ENCODE assay signal across 22 cellular contexts in genomic region chr6:14143305-14143704, GRCh38. TPM values are rescaled to one million over a fixed set of nuclear protein-coding genes. Genes with fewer than 3 reads are reported as not detected.
DNase-seq lines count a peak whose midpoint lies in the region; ATAC-seq, FAIRE-seq and TF ChIP-seq lines count a peak whose summit lies in the region.
"Had no signal": no experiment of that assay in that cellular context is flagged by ENCODE, and none has a peak within 500 bp of the region (broad histone marks: within the 10 kb centered on the region; RNA-seq: fewer than 3 reads in every experiment).

No MANE protein-coding gene starts in this region.

- H3K4me2 ChIP-seq in HepG2 (ENCODE audit: low read depth, low read length): no peak overlapping the region
- no peak overlapping the region for H3K4me2 ChIP-seq in H1 (ENCODE audit: insufficient read depth in 1 of 2, low read depth in 2 of 2, low read length in 2 of 2)
- no peak overlapping the region for H3K4me2 ChIP-seq in neuronal stem cell (ENCODE audit: insufficient read depth, low read length, poor library complexity, severe bottlenecking)
- H3K4me2 ChIP-seq: A549 had no signal

- H3K14ac ChIP-seq in H1 (ENCODE audit: insufficient read length) (no peak overlapping the region), neuronal stem cell (ENCODE audit: low read length) (no peak overlapping the region)

- peaks cover 57% of the 10 kb centered on the region for H3K36me3 Mint-ChIP-seq in activated B cell treated with CpG ODN at 0.5 μM for 24 hours (ENCODE audit: low read depth)
- H3K36me3 Mint-ChIP-seq: CD4-positive, alpha-beta memory T cell had no signal

- no peak overlapping the region for H3K4ac ChIP-seq in H1 (replicated peaks; ENCODE audit: insufficient read length, low read depth, low read length)
- no peak overlapping the region for H3K4ac ChIP-seq in neuronal stem cell (ENCODE audit: low read length)

- in situ Hi-C loops in HepG2 (cut with HindIII; ENCODE audit: extremely low pct_ligation_motif_present, low pct_unique_long_range_greater_than_20kb): loop anchor here (5.0 kb wide), 1 partner anchor 236 kb away; no protein-coding TSS in a partner anchor

- no peak overlapping the region for H2BK120ac ChIP-seq in H1 (replicated peaks; ENCODE audit: low read depth, low read length)
- H2BK120ac ChIP-seq in neuronal stem cell (ENCODE audit: low read depth, low read length): no peak overlapping the region

- intact Hi-C loops in HepG2 (cut with micrococcal nuclease; ENCODE audit: unreplicated experiment) (no loop called here), right lobe of liver (cut with DNase I) (loop anchor here in 1 of 2 donors (10.0 kb wide), 1 partner anchor 239 kb away; no protein-coding TSS in a partner anchor), activated B cell treated with CpG ODN at 0.5 μM for 24 hours (cut with micrococcal nuclease) (loop anchor here (2.0 to 5.0 kb wide), 2 partner anchors 21 to 1479 kb away; no protein-coding TSS in a partner anchor)

- H3K9me3 ChIP-seq in HepG2 (ENCODE audit: low read length) (no peaks in the 10 kb centered on the region), right lobe of liver (no peaks in the 10 kb centered on the region), H1 (ENCODE audit: insufficient read depth in 2 of 2, low read depth in 1 of 2, low read length in 1 of 2) (no peaks in the 10 kb centered on the region), neuronal stem cell (replicated peaks in 1 of 2; ENCODE audit: control insufficient read depth in 2 of 2, insufficient read depth in 1 of 2, low read depth in 1 of 2, low read length in 2 of 2) (no peaks in the 10 kb centered on the region)
- H3K9me3 ChIP-seq: A549 had no signal

- no TSS peak for BruUV-seq in HepG2 (replicated peaks; lab: Mats Ljungman, UMichigan)

- H3K36me3 ChIP-seq in HepG2 (replicated peaks in 1 of 2; ENCODE audit: control insufficient read depth in 1 of 2, insufficient read depth in 2 of 2, low read length in 2 of 2) (no peaks in the 10 kb centered on the region), right lobe of liver (no peaks in the 10 kb centered on the region), H1 (ENCODE audit: control insufficient read depth in 2 of 4, insufficient read depth in 4 of 4, low read length in 3 of 4) (no peaks in the 10 kb centered on the region; a peak in 1 of 8 replicates), neuronal stem cell (replicated peaks in 1 of 2; ENCODE audit: control insufficient read depth in 2 of 2, insufficient read depth in 2 of 2, low read length in 2 of 2) (no peaks in the 10 kb centered on the region)

- H3K9me3 Mint-ChIP-seq in activated B cell treated with CpG ODN at 0.5 μM for 24 hours: no peaks in the 10 kb centered on the region
- H3K9me3 Mint-ChIP-seq: CD4-positive, alpha-beta memory T cell had no signal

- H4K91ac ChIP-seq in H1 (replicated peaks; ENCODE audit: insufficient read length, low read length): no peak overlapping the region
- no peak overlapping the region for H4K91ac ChIP-seq in neuronal stem cell (ENCODE audit: low read depth, low read length, poor library complexity)

- POLR2A ChIA-PET in HepG2 (lab: Yijun Ruan, JAX) (no interaction called here), activated B cell treated with CpG ODN at 0.5 μM for 24 hours (lab: Charles Lee) (interaction anchor here (0.9 to 1.4 kb wide), 3 partner anchors 9 to 97 kb away, joined by 3 to 4 read pairs (median 4); no protein-coding TSS in a partner anchor), H1 (lab: Charles Lee; ENCODE audit: partially characterized antibody) (no interaction called here)

- no peak overlapping the region for H2BK20ac ChIP-seq in H1 (ENCODE audit: low read length)

- H3K23ac ChIP-seq in H1 (ENCODE audit: insufficient read length): no peak overlapping the region
- no peak overlapping the region for H3K23ac ChIP-seq in neuronal stem cell (ENCODE audit: low read depth, low read length, poor library complexity)

- no peaks in the 10 kb centered on the region for H3K4me1 ChIP-seq in HepG2 (ENCODE audit: insufficient read depth, low read length)
- H3K4me1 ChIP-seq in right lobe of liver: peaks cover 0 to 7% (median 2%) of the 10 kb centered on the region in 4 donors
- H3K4me1 ChIP-seq in H1 (replicated peaks in 1 of 4; ENCODE audit: control insufficient read depth in 3 of 4, insufficient read depth in 4 of 4, low read length in 3 of 4): no peaks in the 10 kb centered on the region; a peak in 2 of 7 replicates
- H3K4me1 ChIP-seq in neuronal stem cell (ENCODE audit: control insufficient read depth in 2 of 2, insufficient read depth in 1 of 2, low read depth in 1 of 2, low read length in 2 of 2): peaks cover 4% of the 10 kb centered on the region in 2 donors
- H3K4me1 ChIP-seq: A549 had no signal

- H4K20me1 ChIP-seq in HepG2 (ENCODE audit: insufficient read depth, low read length): no peaks in the 10 kb centered on the region
- no peaks in the 10 kb centered on the region for H4K20me1 ChIP-seq in H1 (replicated peaks in 1 of 2; ENCODE audit: control insufficient read depth in 1 of 2, insufficient read depth in 2 of 2, low read length in 2 of 2)

- no peaks in the 10 kb centered on the region for H3K23me2 ChIP-seq in H1 (ENCODE audit: low read depth, low read length)

- no peak overlapping the region for H4K8ac ChIP-seq in H1 (ENCODE audit: extremely low read depth, insufficient read depth, low read length)
- H4K8ac ChIP-seq in neuronal stem cell (ENCODE audit: low read depth, low read length): no peak overlapping the region

- no peak for FAIRE-seq in HepG2 (lab: Jason Lieb, UNC)
- FAIRE-seq in H1 (lab: Jason Lieb, UNC): no peak
- FAIRE-seq: A549, GM12892, GM19239 had no signal

- TF ChIP-seq CTCF in HepG2 (CRISPR knock-in tag; IDR thresholded peaks at IDR 0.05) (no peak), right lobe of liver (IDR thresholded peaks at IDR 0.05) (no peak), activated B cell treated with CpG ODN at 0.5 μM for 24 hours (IDR thresholded peaks at IDR 0.05) (no peak), H1 (IDR thresholded peaks at IDR 0.05; ENCODE audit: control extremely low read depth in 1 of 3, insufficient read depth in 1 of 3, low read depth in 1 of 3, low read length in 3 of 3) (no peak)

- H3K27ac Mint-ChIP-seq in activated B cell treated with CpG ODN at 0.5 μM for 24 hours: peak overlapping the region; percentile 61
- H3K27ac Mint-ChIP-seq: H9 had no signal

- no peak overlapping the region for H2BK5ac ChIP-seq in H1 (ENCODE audit: low read depth, low read length)
- peak overlapping the region; percentile 29 for H2BK5ac ChIP-seq in neuronal stem cell (ENCODE audit: low read length)

- TF ChIP-seq EP300 in HepG2 (IDR thresholded peaks at IDR 0.05; ENCODE audit: low read depth in 2 of 2, low read length in 2 of 2) (no peak), HepG2 (CRISPR knock-in tag; IDR thresholded peaks at IDR 0.05; ENCODE audit: borderline replicate concordance) (no peak), H1 (IDR thresholded peaks at IDR 0.05; ENCODE audit: borderline replicate concordance in 1 of 2, low read depth in 2 of 2, low read length in 2 of 2) (no peak)

- no peak overlapping the region for H2AFZ ChIP-seq in HepG2 (ENCODE audit: low read length)
- no peak overlapping the region for H2AFZ ChIP-seq in H1 (ENCODE audit: low read length)
- no peak overlapping the region for H2AFZ ChIP-seq in neuronal stem cell (ENCODE audit: low read length)
- H2AFZ ChIP-seq: GM23248 had no signal

- TF ChIP-seq RAD21 in HepG2 (CRISPR knock-in tag; IDR thresholded peaks at IDR 0.05) (no peak), H1 (IDR thresholded peaks at IDR 0.05 in 1 of 2, conservative IDR thresholded peaks at IDR 0.05 in 1 of 2; ENCODE audit: low read depth in 2 of 2, low read length in 2 of 2) (no peak)

- TF ChIP-seq POLR2A in HepG2 (IDR thresholded peaks at IDR 0.05; ENCODE audit: insufficient read depth in 1 of 2, low read depth in 2 of 2, low read length in 2 of 2) (no peak), right lobe of liver (IDR thresholded peaks at IDR 0.05) (no peak), H1 (IDR thresholded peaks at IDR 0.05; ENCODE audit: control extremely low read depth in 1 of 2, low read depth in 2 of 2, low read length in 2 of 2) (no peak)

- H3K4me3 Mint-ChIP-seq in activated B cell treated with CpG ODN at 0.5 μM for 24 hours: no peak overlapping the region
- H3K4me3 Mint-ChIP-seq: CD4-positive, alpha-beta memory T cell; H9 had no signal

- H3K79me2 ChIP-seq in HepG2 (ENCODE audit: insufficient read depth, low read length): no peaks in the 10 kb centered on the region
- no peaks in the 10 kb centered on the region for H3K79me2 ChIP-seq in H1 (ENCODE audit: control insufficient read depth in 1 of 2, insufficient read depth in 2 of 2, low read length in 2 of 2)

- H3K79me1 ChIP-seq in H1 (ENCODE audit: low read depth, low read length) (no peaks in the 10 kb centered on the region; the same call in 1 of the 2 replicates), neuronal stem cell (ENCODE audit: low read depth, low read length) (no peaks in the 10 kb centered on the region)

- no peak overlapping the region for H3K56ac ChIP-seq in H1 (replicated peaks; ENCODE audit: insufficient read length, low read depth, low read length)

- H3K9ac ChIP-seq in HepG2 (ENCODE audit: insufficient read depth, low read depth, low read length) (no peak overlapping the region), H1 (replicated peaks in 1 of 4; ENCODE audit: extremely low read depth in 1 of 4, low read depth in 3 of 4, low read length in 3 of 4) (no peak overlapping the region), neuronal stem cell (ENCODE audit: low read depth, low read length, poor library complexity) (no peak overlapping the region)
- H3K9ac ChIP-seq: GM23248 had no signal

- peaks cover 31% of the 10 kb centered on the region for H3K4me1 Mint-ChIP-seq in activated B cell treated with CpG ODN at 0.5 μM for 24 hours

- H2BK15ac ChIP-seq in H1 (ENCODE audit: low read length) (no peak overlapping the region), neuronal stem cell (ENCODE audit: low read length) (no peak overlapping the region)

- ATAC-seq in HepG2: no peak
- no peak for ATAC-seq in right lobe of liver
- no peak for ATAC-seq in activated B cell treated with CpG ODN at 0.5 μM for 24 hours (ENCODE audit: low read depth)
- ATAC-seq: A549, HCT116 had no signal

- no peaks in the 10 kb centered on the region for H3K27me3 Mint-ChIP-seq in activated B cell treated with CpG ODN at 0.5 μM for 24 hours
- H3K27me3 Mint-ChIP-seq: CD4-positive, alpha-beta memory T cell had no signal

- no peak overlapping the region for H3K18ac ChIP-seq in H1 (ENCODE audit: extremely low read depth, low read length)
- H3K18ac ChIP-seq in neuronal stem cell (ENCODE audit: low read length): no peak overlapping the region

- H2BK12ac ChIP-seq in H1 (ENCODE audit: low read depth, low read length) (no peak overlapping the region), neuronal stem cell (ENCODE audit: low read length) (no peak overlapping the region)

- H3K27ac ChIP-seq in HepG2 (ENCODE audit: extremely low read length, insufficient read depth, low read length) (no peak overlapping the region), right lobe of liver (no peak overlapping the region), H1 (ENCODE audit: low read depth, low read length) (no peak overlapping the region), neuronal stem cell (replicated peaks; ENCODE audit: low read length) (no peak overlapping the region)
- H3K27ac ChIP-seq: A549, GM23248 had no signal

- no peak overlapping the region for H2AK5ac ChIP-seq in H1 (ENCODE audit: low read depth, low read length)
- H2AK5ac ChIP-seq in neuronal stem cell (ENCODE audit: low read depth, low read length): no peak overlapping the region

- DNase-seq in HepG2 (ENCODE audit: low spot score) (no peak), right lobe of liver (no peak), activated B cell treated with CpG ODN at 0.5 μM for 24 hours (no peak), H1 (ENCODE audit: low read depth in 1 of 2, low spot score in 2 of 2) (no peak), neuronal stem cell (ENCODE audit: low spot score) (no peak), GF-D8 (lab: John Stamatoyannopoulos, UW) (no peak), nucleus accumbens (lab: John Stamatoyannopoulos, UW) (no peak), SIG-M5 (lab: John Stamatoyannopoulos, UW) (no peak)
- DNase-seq: 8988T; ACHN; AML-193; Calu3; CD4-positive, alpha-beta memory T cell; COR-L47; DMS53; DMS79 treated with DMSO at 0.1 percent for 48 hours; GM23248; H9 had no signal

- WGBS in HepG2 (ENCODE audit: low lambda C conversion rate): 43% methylated on average over 4 of the region's 4 CpGs
- WGBS in right lobe of liver (ENCODE audit: insufficient coverage, low coverage, low lambda C conversion rate, missing lambda C conversion rate): 65% methylated on average over 4 of the region's 4 CpGs
- 90% methylated on average over 4 of the region's 4 CpGs; no CpG with 5 or more reads in 1 of the 2 experiments for WGBS in H1 (ENCODE audit: extremely low coverage in 1 of 2, insufficient coverage in 1 of 2, insufficient read length in 1 of 2, insufficient replicate concordance in 2 of 2, low coverage in 1 of 2, low lambda C conversion rate in 2 of 2, missing lambda C conversion rate in 1 of 2), 2 experiments
- no CpG with 5 or more reads among the region's 4 CpGs for WGBS in neuronal stem cell (ENCODE audit: extremely low coverage in 2 of 2, insufficient read length in 2 of 2, insufficient replicate concordance in 1 of 2), 2 donors

- H3K27me3 ChIP-seq in HepG2 (ENCODE audit: control insufficient read depth in 1 of 2, insufficient read depth in 2 of 2, low read length in 2 of 2) (peaks cover 2 to 22% of the 10 kb centered on the region in 2 experiments; a peak in 3 of 5 replicates), right lobe of liver (no peaks in the 10 kb centered on the region), H1 (replicated peaks in 1 of 4; ENCODE audit: control insufficient read depth in 3 of 4, extremely low read depth in 1 of 4, insufficient read depth in 3 of 4, low read length in 3 of 4) (no peaks in the 10 kb centered on the region; a peak in 1 of 7 replicates), neuronal stem cell (ENCODE audit: control insufficient read depth in 3 of 3, insufficient read depth in 3 of 3, low read depth in 1 of 3, low read length in 3 of 3) (peaks cover 0 to 5% (median 0%) of the 10 kb centered on the region in 3 experiments)

- H4K5ac ChIP-seq in H1 (ENCODE audit: insufficient read length, low read depth, low read length): no peak overlapping the region

- CTCF ChIA-PET in HepG2 (lab: Yijun Ruan, JAX; ENCODE audit: low intra/inter-chr PET ratio, low total read pairs): interaction anchor here (3.0 kb wide), 1 partner anchor 234 kb away, joined by 29 read pairs; no protein-coding TSS in a partner anchor
- CTCF ChIA-PET in activated B cell treated with CpG ODN at 0.5 μM for 24 hours (lab: Charles Lee): interaction anchor here (0.8 to 8.3 kb wide), 13 partner anchors 9 to 1247 kb away, joined by 3 to 92 read pairs (median 4); partner anchors contain the start of gene RNF182
- CTCF ChIA-PET in H1 (lab: Charles Lee; ENCODE audit: partially characterized antibody): interaction anchor here (0.9 to 5.0 kb wide), 9 partner anchors 8 to 238 kb away, joined by 3 to 49 read pairs (median 5); no protein-coding TSS in a partner anchor

- H3K4me3 ChIP-seq in HepG2 (replicated peaks in 1 of 3; ENCODE audit: insufficient read depth in 1 of 3, low read depth in 2 of 3, low read length in 3 of 3) (no peak overlapping the region), right lobe of liver (no peak overlapping the region), H1 (ENCODE audit: extremely low read depth in 1 of 4, insufficient read depth in 2 of 4, low read depth in 3 of 4, low read length in 4 of 4) (no peak overlapping the region), neuronal stem cell (ENCODE audit: low read length in 2 of 2) (no peak overlapping the region)
- H3K4me3 ChIP-seq: A549, GM23248 had no signal

RNA-seq across cellular contexts. Expression of gene CD83, which starts 25.7 kb away (rescaled TPM):
- total RNA-seq in HepG2 (2016; rRNA removed; fragmentation: Illumina TruSeq; extraction: Trizol): 1.7 and 2.3 TPM in 2 replicates
- 1.1 and 1.2 TPM in 2 replicates for total RNA-seq in HepG2 (2016; cell fraction: cytosol; rRNA removed; fragmentation: Illumina TruSeq; extraction: Trizol; ENCODE audit: low read depth)
- 1.9 and 3.0 TPM in 2 replicates for total RNA-seq in HepG2 (2016; cell fraction: insoluble cytoplasmic fraction; rRNA removed; fragmentation: Illumina TruSeq; extraction: Trizol)
- total RNA-seq in HepG2 (2016; cell fraction: membrane; rRNA removed; fragmentation: Illumina TruSeq; extraction: Trizol): 2.0 and 2.5 TPM in 2 replicates
- total RNA-seq in HepG2 (2016; cell fraction: nucleus; rRNA removed; fragmentation: Illumina TruSeq; extraction: Trizol): 2.2 and 2.3 TPM in 2 replicates
- 0.46 and 0.51 TPM in 2 replicates for polyA plus RNA-seq in HepG2 (2011; rRNA removed)
- polyA plus RNA-seq in HepG2 (2011; cell fraction: cytosol; rRNA removed): 0.28 and 0.55 TPM in 2 replicates
- 0.24 and 0.35 TPM in 2 replicates for polyA plus RNA-seq in HepG2 (2011; cell fraction: nucleus; rRNA removed)
- 0.89 and 1.4 TPM in 2 replicates for polyA plus RNA-seq in HepG2 (2012)
- 0.74 and 0.84 TPM in 2 replicates for polyA plus RNA-seq in HepG2 (2016; cell fraction: cytosol; fragmentation: Illumina TruSeq; extraction: Trizol; ENCODE audit: low read depth)
- 1.6 and 2.0 TPM in 2 replicates for polyA plus RNA-seq in HepG2 (2016; cell fraction: insoluble cytoplasmic fraction; fragmentation: Illumina TruSeq; extraction: Trizol; ENCODE audit: low read depth)
- polyA plus RNA-seq in HepG2 (2016; cell fraction: membrane; fragmentation: Illumina TruSeq; extraction: Trizol; ENCODE audit: low read depth): 1.7 and 1.8 TPM in 2 replicates
- 2.8 and 3.1 TPM in 2 replicates for polyA plus RNA-seq in HepG2 (2016; cell fraction: nucleus; fragmentation: Illumina TruSeq; extraction: Trizol; ENCODE audit: insufficient read depth, low read depth)
- 0.36 and 7.7 TPM in 2 replicates for polyA minus RNA-seq in HepG2 (2011; rRNA and poly(A)+ RNA removed; ENCODE audit: low replicate concordance)
- polyA minus RNA-seq in HepG2 (2011; cell fraction: cytosol; rRNA and poly(A)+ RNA removed): not detected in 2 replicates
- 0.37 TPM in 1 of 2 replicates, not detected in the other for polyA minus RNA-seq in HepG2 (2011; cell fraction: nucleus; rRNA and poly(A)+ RNA removed)
- total RNA-seq in right lobe of liver: 1 to 10 TPM in 4 of 6 experiments, under 1 TPM in 2; 0.32 to 5.2 (median 1.1) TPM
- total RNA-seq in activated B cell treated with CpG ODN at 0.5 μM for 24 hours: 483 and 492 TPM in 2 replicates
- total RNA-seq in H1 (2021; fragmentation: NEBNext Ultra II Directional; extraction: Animal tissue kit (Norgen Biotek cat#: 25700)): 8.5 and 8.8 TPM in 2 replicates
- polyA plus RNA-seq in H1 (2011; rRNA removed): 2.8 and 4.6 TPM in 2 replicates
- polyA plus RNA-seq in H1 (2011; cell fraction: cytosol; rRNA removed): 4.8 TPM
- polyA plus RNA-seq in H1 (2011; cell fraction: nucleus; rRNA removed): 2.9 TPM
- 7.1 to 9.9 TPM (median 7.6 TPM) in 4 replicates for polyA plus RNA-seq in H1 (2012, experiment 1 of 2)
- polyA plus RNA-seq in H1 (2012, experiment 2 of 2): 5.9 TPM
- polyA plus RNA-seq in H1 (2013, experiment 1 of 2): 9.0 TPM
- polyA plus RNA-seq in H1 (2013, experiment 2 of 2): 11.7 TPM
- 3.6 and 4.6 TPM in 2 replicates for polyA minus RNA-seq in H1 (2011; rRNA and poly(A)+ RNA removed)
- polyA minus RNA-seq in H1 (2011; cell fraction: cytosol; rRNA and poly(A)+ RNA removed): 2.1 TPM
- 4.2 TPM for polyA minus RNA-seq in H1 (2011; cell fraction: nucleus; rRNA and poly(A)+ RNA removed)
- polyA plus RNA-seq in neuronal stem cell (2013, experiment 1 of 2): 2.3 TPM
- 2.5 TPM for polyA plus RNA-seq in neuronal stem cell (2013, experiment 2 of 2)

Comparison
In these comparisons a context has a peak if more than half of its experiments do, and no peak if none do; other contexts are left out.
1. RNA of gene CD83, which starts 25.7 kb away (total RNA-seq): 483 to 492 TPM in activated B cell treated with CpG ODN at 0.5 μM for 24 hours; 8.5 to 8.8 TPM in H1, 1.1 to 3.0 TPM in HepG2 and 0.32 to 5.2 TPM in right lobe of liver; every median in the first group is over 10 times any median in the second.
2. Of the 41 proteins assayed by ChIP-seq in both HepG2 and H1: peak only in HepG2: none; only in H1: KDM1A; in both: none; in neither: 40.